Comparison of ENCODE assay signal across 12 cellular contexts in genomic region chr7:18457832-18458231, GRCh38. TPM values are rescaled to one million over a fixed set of nuclear protein-coding genes. Genes with fewer than 3 reads are reported as not detected.
A peak's percentile ranks its signal among the peaks of the same experiment; 100 is the strongest.
DNase-seq lines count a peak whose midpoint lies in the region; ATAC-seq and TF ChIP-seq lines count a peak whose summit lies in the region.
"Had no signal": no experiment of that assay in that cellular context is flagged by ENCODE, and none has a peak within 500 bp of the region (broad histone marks: within the 10 kb centered on the region; RNA-seq: fewer than 3 reads in every experiment).

No MANE protein-coding gene starts in this region.

- H4K20me1 ChIP-seq in HCT116 (ENCODE audit: insufficient read depth) (no peaks in the 10 kb centered on the region), mammary epithelial cell (ENCODE audit: insufficient read depth, low read length) (no peaks in the 10 kb centered on the region)

- TF ChIP-seq CTCF in HCT116 (IDR thresholded peaks at IDR 0.05 in 2 of 3, conservative IDR thresholded peaks at IDR 0.05 in 1 of 3; ENCODE audit: borderline replicate concordance in 1 of 3, insufficient read depth in 1 of 3, low read depth in 2 of 3, low read length in 2 of 3) (no peak), mammary epithelial cell (conservative IDR thresholded peaks at IDR 0.05 in 1 of 2, IDR thresholded peaks at IDR 0.05 in 1 of 2; ENCODE audit: extremely low read depth in 1 of 2, insufficient read depth in 1 of 2, low read depth in 1 of 2, low read length in 2 of 2) (no peak), BE2C (IDR thresholded peaks at IDR 0.05; ENCODE audit: low read depth, low read length) (no peak)

- WGBS in mammary epithelial cell (ENCODE audit: low coverage, missing lambda C conversion rate), result 50% methylated on average over 6 of the region's 6 CpGs

- no peaks in the 10 kb centered on the region for H3K9me2 ChIP-seq in HCT116 (ENCODE audit: insufficient read depth)

- H3K4me3 ChIP-seq in HCT116 (replicated peaks in 1 of 2; ENCODE audit: low read depth in 1 of 2, low read length in 2 of 2), result no peak overlapping the region
- no peak overlapping the region for H3K4me3 ChIP-seq in mammary epithelial cell (replicated peaks in 1 of 3; ENCODE audit: insufficient read depth in 1 of 3, low read depth in 2 of 3, low read length in 3 of 3)
- no peak overlapping the region for H3K4me3 ChIP-seq in BE2C (ENCODE audit: low read depth, low read length)
- H3K4me3 ChIP-seq: vagina had no signal

- no peak for TF ChIP-seq RAD21 in HCT116 (IDR thresholded peaks at IDR 0.05; ENCODE audit: low read depth)

- H3K36me3 ChIP-seq in HCT116 (ENCODE audit: control insufficient read depth in 1 of 2, insufficient read depth in 2 of 2, low read length in 2 of 2), result no peaks in the 10 kb centered on the region
- H3K36me3 ChIP-seq in mammary epithelial cell (ENCODE audit: insufficient read depth, low read length), result no peaks in the 10 kb centered on the region
- no peaks in the 10 kb centered on the region for H3K36me3 ChIP-seq in BE2C
- H3K36me3 ChIP-seq: vagina had no signal

- ATAC-seq in HCT116, result no peak
- ATAC-seq: left colon; stimulated activated naive CD8-positive, alpha-beta T cell treated with anti-CD3 and anti-CD28 coated beads, Interleukin-15, Interleukin-2, amounts not matched to agents 100 U/mL and 50 U/mL, for 24 hours had no signal

- in situ Hi-C loops in mammary epithelial cell (cut with MboI; ENCODE audit: low sequenced_read_pairs in 2 of 2), result no loop called here

- peaks cover 0 to 5% of the 10 kb centered on the region in 2 experiments; a peak in 1 of 4 replicates for H3K4me1 ChIP-seq in HCT116 (ENCODE audit: control insufficient read depth in 1 of 2, insufficient read depth in 2 of 2, low read length in 2 of 2)
- peaks cover 19% of the 10 kb centered on the region for H3K4me1 ChIP-seq in mammary epithelial cell (ENCODE audit: insufficient read depth, low read length)
- H3K4me1 ChIP-seq in BE2C, result peaks cover 20% of the 10 kb centered on the region
- H3K4me1 ChIP-seq: vagina had no signal

- peak; percentile 86 for DNase-seq in COR-L47 (lab: John Stamatoyannopoulos, UW)
- no peak for DNase-seq in HCT116 (ENCODE audit: low read depth, low spot score)
- peak; percentile 34 for DNase-seq in NCI-H226
- peak; percentile 44 for DNase-seq in mammary epithelial cell
- no peak for DNase-seq in activated CD4-positive, alpha-beta T cell treated with anti-CD3 and anti-CD28 coated beads, Interleukin-2, amount 50 U/mL, for 4 hours
- no peak for DNase-seq in BE2C
- DNase-seq in cerebellar nuclear complex (lab: John Stamatoyannopoulos, UW), result no peak
- DNase-seq in islet precursor cell, result no peak
- DNase-seq: activated naive CD4-positive, alpha-beta T cell treated with Interleukin-2 at 50 U/mL for 16 hours; left colon; stimulated activated naive CD8-positive, alpha-beta T cell treated with anti-CD3 and anti-CD28 coated beads, Interleukin-15, Interleukin-2, amounts not matched to agents 100 U/mL and 50 U/mL, for 24 hours had no signal

- H2AFZ ChIP-seq in HCT116 (ENCODE audit: low read depth, low read length, poor library complexity, severe bottlenecking), result no peak overlapping the region
- H2AFZ ChIP-seq in mammary epithelial cell (ENCODE audit: low read depth, low read length), result peak overlapping the region; percentile 36

- H3K79me2 ChIP-seq in HCT116 (ENCODE audit: insufficient read depth, low read length) (no peaks in the 10 kb centered on the region), mammary epithelial cell (ENCODE audit: insufficient read depth, low read length) (no peaks in the 10 kb centered on the region)

- dilution Hi-C loops in mammary epithelial cell (cut with HindIII; ENCODE audit: low sequenced_read_pairs), result no loop called here

- POLR2A ChIA-PET in HCT116 (lab: Charles Lee), result no interaction called here

- RAD21 ChIA-PET in HCT116 (lab: Charles Lee; ENCODE audit: low non-redundant PET in 1 of 2, low total read pairs in 2 of 2, uncharacterized antibody in 2 of 2, unreplicated experiment in 2 of 2), result no interaction called here

- intact Hi-C loops in HCT116 (cut with micrococcal nuclease), result no loop called here
- intact Hi-C loops in mammary epithelial cell (cut with micrococcal nuclease), result no loop called here

- no peak overlapping the region for H3K9ac ChIP-seq in HCT116 (ENCODE audit: low read length)
- H3K9ac ChIP-seq in mammary epithelial cell (ENCODE audit: insufficient read depth, low read length), result no peak overlapping the region

- no peaks in the 10 kb centered on the region for H3K27me3 ChIP-seq in HCT116 (ENCODE audit: insufficient read depth, low read length)
- H3K27me3 ChIP-seq in mammary epithelial cell (ENCODE audit: insufficient read depth, low read length), result no peaks in the 10 kb centered on the region
- no peaks in the 10 kb centered on the region for H3K27me3 ChIP-seq in BE2C
- H3K27me3 ChIP-seq: vagina had no signal

- no peak for TF ChIP-seq POLR2A in HCT116 (IDR thresholded peaks at IDR 0.05; ENCODE audit: borderline replicate concordance, extremely low read depth, insufficient read depth, insufficient read length)

- CTCF ChIA-PET in HCT116 (lab: Charles Lee) (no interaction called here), mammary epithelial cell (lab: Charles Lee; ENCODE audit: low non-redundant PET) (no interaction called here)

- H3K4me2 ChIP-seq in HCT116 (ENCODE audit: low read length), result no peak overlapping the region
- peak overlapping the region; percentile 2 for H3K4me2 ChIP-seq in mammary epithelial cell (ENCODE audit: insufficient read depth, low read depth, low read length)

- H3K27ac ChIP-seq in HCT116 (ENCODE audit: low read depth, low read length), result no peak overlapping the region
- H3K27ac ChIP-seq in mammary epithelial cell (ENCODE audit: insufficient read depth, low read depth, low read length), result no peak overlapping the region
- H3K27ac ChIP-seq: vagina had no signal

- no TSS peak for BruUV-seq in HCT116 (replicated peaks; lab: Mats Ljungman, UMichigan)
- BruUV-seq in mammary epithelial cell (replicated peaks; lab: Mats Ljungman, UMichigan), result no TSS peak

- no peaks in the 10 kb centered on the region for H3K9me3 ChIP-seq in HCT116 (ENCODE audit: control insufficient read depth in 1 of 2, insufficient read depth in 1 of 2, low read depth in 1 of 2, low read length in 2 of 2)
- no peaks in the 10 kb centered on the region for H3K9me3 ChIP-seq in mammary epithelial cell (replicated peaks; ENCODE audit: insufficient read depth, low read length)
- H3K9me3 ChIP-seq in BE2C, result no peaks in the 10 kb centered on the region
- H3K9me3 ChIP-seq: vagina had no signal

TF ChIP-seq in HCT116, 20 proteins besides CTCF, POLR2A, EP300 and RAD21:
- TF ChIP-seq CEBPB (IDR thresholded peaks at IDR 0.05; ENCODE audit: low read depth) (no peak), TCF7L2 (IDR thresholded peaks at IDR 0.05; ENCODE audit: borderline replicate concordance, extremely low read depth, insufficient read depth, insufficient read length) (peak; percentile 43)

RNA-seq across cellular contexts. Expression of gene HDAC9, which starts 37.7 kb away (rescaled TPM):
- total RNA-seq in HCT116 (2021; ENCODE audit: unreplicated experiment), result 4.3 TPM
- 0.92 and 1.8 TPM in 2 replicates for polyA plus RNA-seq in HCT116 (2012)
- 10 to 100 TPM; 33.3 to 34.0 TPM for total RNA-seq in mammary epithelial cell
- 5.9 TPM for polyA plus RNA-seq in mammary epithelial cell
- polyA minus RNA-seq in mammary epithelial cell, result 10.0 TPM
- polyA plus RNA-seq in BE2C (2012; ENCODE audit: insufficient read depth, insufficient read length, low read depth), result 20.5 TPM

Comparison
In these comparisons a context has a peak if more than half of its experiments do, and no peak if none do; other contexts are left out.
1. DNase-seq: peak in COR-L47 (single experiment), NCI-H226 (single experiment) and mammary epithelial cell (single experiment); none in HCT116 (single experiment), activated CD4-positive, alpha-beta T cell treated with anti-CD3 and anti-CD28 coated beads, Interleukin-2, amount 50 U/mL, for 4 hours (0 of 2), BE2C (single experiment), cerebellar nuclear complex (0 of 2) and islet precursor cell (single experiment).